Comparison of ENCODE assay signal across 19 cellular contexts in genomic region chr1:220991959-220992704, GRCh38.
A peak's percentile ranks its signal among the peaks of the same experiment; 100 is the strongest.
DNase-seq lines count a peak whose midpoint lies in the region; ATAC-seq and TF ChIP-seq lines count a peak whose summit lies in the region.
"Had no signal": no experiment of that assay in that cellular context is flagged by ENCODE, and none has a peak within 500 bp of the region (broad histone marks: within the 10 kb centered on the region; RNA-seq: fewer than 3 reads in every experiment).

No MANE protein-coding gene starts in this region.

- H3K27ac Mint-ChIP-seq in activated T-helper 1 cell treated with anti-CD3 and anti-CD28 coated beads, Interleukin-12 subunit alpha, Interleukin-12 subunit beta, Interleukin-2, Interleukin-4 antibody, amounts not matched to agents 30 ng/mL and 10 ng/mL and 1 ng/mL, durations not matched to agents 14 hours and 24 hours and 36 hours: no peak overlapping the region
- H3K27ac Mint-ChIP-seq: activated naive CD4-positive, alpha-beta T cell treated with anti-CD3 and anti-CD28 coated beads for 36 hours had no signal

- H3K4me3 Mint-ChIP-seq in activated T-helper 1 cell treated with anti-CD3 and anti-CD28 coated beads, Interleukin-12 subunit alpha, Interleukin-12 subunit beta, Interleukin-2, Interleukin-4 antibody, amounts not matched to agents 30 ng/mL and 10 ng/mL and 1 ng/mL, durations not matched to agents 14 hours and 24 hours and 36 hours: no peak overlapping the region
- H3K4me3 Mint-ChIP-seq: activated naive CD4-positive, alpha-beta T cell treated with anti-CD3 and anti-CD28 coated beads for 36 hours had no signal

- H3K27me3 ChIP-seq in gastroesophageal sphincter (no peaks in the 10 kb centered on the region), stomach (no peaks in the 10 kb centered on the region)

- H3K9me3 ChIP-seq in gastroesophageal sphincter (no peaks in the 10 kb centered on the region), stomach (no peaks in the 10 kb centered on the region)
- H3K9me3 ChIP-seq: prostate gland had no signal

- TF ChIP-seq EP300 in gastroesophageal sphincter (IDR thresholded peaks at IDR 0.05): no peak
- no peak for TF ChIP-seq EP300 in stomach (IDR thresholded peaks at IDR 0.05)

- DNase-seq in AG10803 (ENCODE audit: low read depth) (peak; percentile 55), SK-N-DZ (ENCODE audit: low spot score) (peak; percentile 44), renal cortical epithelial cell (ENCODE audit: low read depth) (peak; percentile 17), kidney glomerular epithelial cell (lab: John Stamatoyannopoulos, UW) (no peak), stomach (no peak)
- DNase-seq in activated T-helper 1 cell treated with anti-CD3 and anti-CD28 coated beads, Interleukin-12 subunit alpha, Interleukin-12 subunit beta, Interleukin-2, Interleukin-4 antibody, amounts not matched to agents 30 ng/mL and 10 ng/mL and 1 ng/mL, durations not matched to agents 14 hours and 24 hours and 36 hours (ENCODE audit: low spot score): no peak
- DNase-seq: activated naive CD4-positive, alpha-beta T cell treated with anti-CD3 and anti-CD28 coated beads for 36 hours; AML-193; effector memory CD4-positive, alpha-beta T cell; NCI-H2081 treated with DMSO at 0.1 percent for 48 hours; NCI-H526 treated with DMSO at 0.1 percent for 48 hours; stimulated activated CD4-positive, alpha-beta T cell treated with anti-CD3 and anti-CD28 coated beads, Interleukin-2, amount 100 ng/mL, for 48 hours; stimulated activated CD8-positive, alpha-beta memory T cell treated with anti-CD3 and anti-CD28 coated beads, Interleukin-4, amount 100 ng/mL, for 48 hours; SW 1271 had no signal

- TF ChIP-seq CTCF in AG10803 (conservative IDR thresholded peaks at IDR 0.05; ENCODE audit: low read length): no peak; the same call in 1 of the 2 replicates
- TF ChIP-seq CTCF in gastroesophageal sphincter (IDR thresholded peaks at IDR 0.05): peak in 2 of 4 experiments; percentile 5 to 7
- no peak for TF ChIP-seq CTCF in stomach (IDR thresholded peaks at IDR 0.05)

- peak overlapping the region; percentile 31 for H3K4me3 ChIP-seq in AG10803 (ENCODE audit: low read length)
- no peak overlapping the region for H3K4me3 ChIP-seq in gastroesophageal sphincter
- H3K4me3 ChIP-seq in stomach: no peak overlapping the region
- H3K4me3 ChIP-seq: cardiac muscle cell, prostate gland had no signal

- H3K27ac ChIP-seq in gastroesophageal sphincter (peak overlapping the region in 3 of 4 donors; percentile 38 to 67 (median 62)), stomach (no peak overlapping the region)
- H3K27ac ChIP-seq: cardiac muscle cell, prostate gland, VCaP had no signal

- TF ChIP-seq POLR2A in gastroesophageal sphincter (IDR thresholded peaks at IDR 0.05) (no peak), stomach (IDR thresholded peaks at IDR 0.05) (no peak)

- H3K4me1 ChIP-seq in gastroesophageal sphincter (peaks cover 3 to 18% (median 3%) of the 10 kb centered on the region in 3 donors), stomach (peaks cover 0 to 12% (median 0%) of the 10 kb centered on the region in 4 donors)
- H3K4me1 ChIP-seq: prostate gland had no signal

- intact Hi-C loops in stomach (cut with DNase I; ENCODE audit: low total_unique reads): no loop called here
- intact Hi-C loops in activated T-helper 1 cell treated with anti-CD3 and anti-CD28 coated beads, Interleukin-12 subunit alpha, Interleukin-12 subunit beta, Interleukin-2, Interleukin-4 antibody, amounts not matched to agents 30 ng/mL and 10 ng/mL and 1 ng/mL, durations not matched to agents 14 hours and 24 hours and 36 hours (cut with micrococcal nuclease): no loop called here

- peaks cover 3% of the 10 kb centered on the region for H3K9me3 Mint-ChIP-seq in activated T-helper 1 cell treated with anti-CD3 and anti-CD28 coated beads, Interleukin-12 subunit alpha, Interleukin-12 subunit beta, Interleukin-2, Interleukin-4 antibody, amounts not matched to agents 30 ng/mL and 10 ng/mL and 1 ng/mL, durations not matched to agents 14 hours and 24 hours and 36 hours
- H3K9me3 Mint-ChIP-seq: activated naive CD4-positive, alpha-beta T cell treated with anti-CD3 and anti-CD28 coated beads for 36 hours had no signal

- peak; percentile 52 for ATAC-seq in gastroesophageal sphincter
- ATAC-seq in HG03439 (IDR thresholded peaks at IDR 0.05; ENCODE audit: unreplicated experiment): no peak

- no peaks in the 10 kb centered on the region for H3K4me1 Mint-ChIP-seq in activated T-helper 1 cell treated with anti-CD3 and anti-CD28 coated beads, Interleukin-12 subunit alpha, Interleukin-12 subunit beta, Interleukin-2, Interleukin-4 antibody, amounts not matched to agents 30 ng/mL and 10 ng/mL and 1 ng/mL, durations not matched to agents 14 hours and 24 hours and 36 hours (ENCODE audit: low read depth)

- no peaks in the 10 kb centered on the region for H3K27me3 Mint-ChIP-seq in activated T-helper 1 cell treated with anti-CD3 and anti-CD28 coated beads, Interleukin-12 subunit alpha, Interleukin-12 subunit beta, Interleukin-2, Interleukin-4 antibody, amounts not matched to agents 30 ng/mL and 10 ng/mL and 1 ng/mL, durations not matched to agents 14 hours and 24 hours and 36 hours (ENCODE audit: insufficient read depth)

- no peaks in the 10 kb centered on the region for H3K36me3 ChIP-seq in gastroesophageal sphincter
- no peaks in the 10 kb centered on the region for H3K36me3 ChIP-seq in stomach
- H3K36me3 ChIP-seq: cardiac muscle cell, prostate gland had no signal

- 8 to 13% methylated on average over 11 to 13 of the region's 13 CpGs for WGBS in gastroesophageal sphincter (ENCODE audit: low coverage in 1 of 2), 2 donors
- 28 to 37% (median 33%) methylated on average over 12 to 13 of the region's 13 CpGs for WGBS in stomach, 5 donors

- no peaks in the 10 kb centered on the region for H3K36me3 Mint-ChIP-seq in activated T-helper 1 cell treated with anti-CD3 and anti-CD28 coated beads, Interleukin-12 subunit alpha, Interleukin-12 subunit beta, Interleukin-2, Interleukin-4 antibody, amounts not matched to agents 30 ng/mL and 10 ng/mL and 1 ng/mL, durations not matched to agents 14 hours and 24 hours and 36 hours (ENCODE audit: low read depth)

Comparison
In these comparisons a context has a peak if more than half of its experiments do, and no peak if none do; other contexts are left out.
1. DNase-seq: peak in AG10803 (single experiment), SK-N-DZ (single experiment) and renal cortical epithelial cell (single experiment); none in kidney glomerular epithelial cell (single experiment), stomach (single experiment) and activated T-helper 1 cell treated with anti-CD3 and anti-CD28 coated beads, Interleukin-12 subunit alpha, Interleukin-12 subunit beta, Interleukin-2, Interleukin-4 antibody, amounts not matched to agents 30 ng/mL and 10 ng/mL and 1 ng/mL, durations not matched to agents 14 hours and 24 hours and 36 hours (single experiment).
2. H3K27ac ChIP-seq: peak in gastroesophageal sphincter (3 of 4); none in stomach (0 of 5).